In genomic region chr2:20355131-20355530, GRCh38 we compare ENCODE assay signal across 26 cellular contexts. TPM values are rescaled to one million over a fixed set of nuclear protein-coding genes. Genes with fewer than 3 reads are reported as not detected.
DNase-seq lines count a peak whose midpoint lies in the region; ATAC-seq and TF ChIP-seq lines count a peak whose summit lies in the region.
"Had no signal": no experiment of that assay in that cellular context is flagged by ENCODE, and none has a peak within 500 bp of the region (broad histone marks: within the 10 kb centered on the region; RNA-seq: fewer than 3 reads in every experiment).

No MANE protein-coding gene starts in this region.

- in situ Hi-C loops in astrocyte of the spinal cord (cut with HindIII; ENCODE audit: low sequenced_read_pairs): no loop called here

- DNase-seq in AG09309 (ENCODE audit: low read depth): peak; percentile 91
- peak; percentile 28 for DNase-seq in M059J (ENCODE audit: low read depth)
- DNase-seq in astrocyte of the spinal cord (ENCODE audit: low read depth, low spot score): peak; percentile 42
- DNase-seq in fibroblast of the conjunctiva (ENCODE audit: low read depth): peak; percentile 13
- DNase-seq in activated effector memory CD4-positive, alpha-beta T cell treated with anti-CD3 and anti-CD28 coated beads, Interleukin-2, amount 50 U/mL, for 16 hours: no peak
- DNase-seq in AG08395 (ENCODE audit: low spot score): no peak
- no peak for DNase-seq in activated naive CD4-positive, alpha-beta T cell treated with anti-CD3 and anti-CD28 coated beads, Interleukin-2, amount 50 U/mL, for 16 hours
- DNase-seq: activated CD4-positive, alpha-beta memory T cell treated with anti-CD3 and anti-CD28 coated beads for 36 hours; activated CD8-positive, alpha-beta memory T cell treated with anti-CD3 and anti-CD28 coated beads, Interleukin-2, amount 50 U/mL, for 48 hours; CD8-positive, alpha-beta memory T cell; DMS 273 treated with DMSO at 0.1 percent for 48 hours; erythroblast; H9; hypothalamus; left ventricle myocardium inferior; midbrain; natural killer cell; NCI-H1436 treated with DMSO at 0.1 percent for 48 hours; NCI-H446 treated with DMSO at 0.1 percent for 48 hours; NCI-H82; RPMI8226; small intestine; stimulated activated CD4-positive, alpha-beta T cell treated with anti-CD3 and anti-CD28 coated beads, Interleukin-2, amount 100 ng/mL, for 24 hours; transverse colon had no signal

- no peak for ATAC-seq in GM21515 (IDR thresholded peaks at IDR 0.05; ENCODE audit: unreplicated experiment)
- ATAC-seq: activated CD4-positive, CD25-positive, alpha-beta regulatory T cell treated with anti-CD3 and anti-CD28 coated beads, Interleukin-2, amount 50 U/mL, for 24 hours; natural killer cell had no signal

- TF ChIP-seq CTCF in AG09309 (IDR thresholded peaks at IDR 0.05; ENCODE audit: control insufficient read depth, insufficient read depth, low read depth, low read length, missing control alignments) (no peak), astrocyte of the spinal cord (IDR thresholded peaks at IDR 0.05; ENCODE audit: low read depth, low read length) (no peak)

- H3K4me3 ChIP-seq in AG09309 (ENCODE audit: control insufficient read depth, low read depth, low read length) (no peak overlapping the region), astrocyte of the spinal cord (ENCODE audit: low read depth, low read length) (no peak overlapping the region)
- H3K4me3 ChIP-seq: left ventricle myocardium inferior, transverse colon had no signal

RNA-seq across cellular contexts. Expression of gene PUM2, which starts 4.5 kb away (rescaled TPM):
- total RNA-seq in M059J (2014; rRNA removed; shearing (Covaris generic)): 15.5 and 25.6 TPM in 2 replicates

Comparison
In these comparisons a context has a peak if more than half of its experiments do, and no peak if none do; other contexts are left out.
1. DNase-seq: peak in AG09309 (single experiment), M059J (single experiment), astrocyte of the spinal cord (single experiment) and fibroblast of the conjunctiva (single experiment); none in activated effector memory CD4-positive, alpha-beta T cell treated with anti-CD3 and anti-CD28 coated beads, Interleukin-2, amount 50 U/mL, for 16 hours (single experiment), AG08395 (single experiment) and activated naive CD4-positive, alpha-beta T cell treated with anti-CD3 and anti-CD28 coated beads, Interleukin-2, amount 50 U/mL, for 16 hours (single experiment).